10 cellular contexts compared by ENCODE assay signal in genomic region chr9:122821278-122821952, GRCh38. TPM values are rescaled to one million over a fixed set of nuclear protein-coding genes. Genes with fewer than 3 reads are reported as not detected.
DNase-seq lines count a peak whose midpoint lies in the region; ATAC-seq and TF ChIP-seq lines count a peak whose summit lies in the region.
"Had no signal": no experiment of that assay in that cellular context is flagged by ENCODE, and none has a peak within 500 bp of the region (broad histone marks: within the 10 kb centered on the region; RNA-seq: fewer than 3 reads in every experiment).

No MANE protein-coding gene starts in this region.

- H3K4me1 Mint-ChIP-seq in natural killer cell (peaks cover 29 to 34% of the 10 kb centered on the region in 2 donors), type B pancreatic cell (ENCODE audit: unreplicated experiment) (no peaks in the 10 kb centered on the region)
- H3K4me1 Mint-ChIP-seq in natural killer cell treated with Interleukin-12 subunit alpha and Interleukin-12 subunit beta and Interleukin-15 and Interleukin-18, amount 100 ng/mL, for 72 hours (ENCODE audit: low read depth in 2 of 2) = peaks cover 18 to 31% of the 10 kb centered on the region in 2 donors

- ATAC-seq in natural killer cell (peak in 1 of 3 donors; percentile 35), GM19467 (IDR thresholded peaks at IDR 0.05; ENCODE audit: unreplicated experiment) (no peak), GM19328 (IDR thresholded peaks at IDR 0.05; ENCODE audit: unreplicated experiment) (no peak)
- no peak for ATAC-seq in natural killer cell treated with Interleukin-12 subunit alpha and Interleukin-12 subunit beta and Interleukin-15 and Interleukin-18, amount 100 ng/mL, for 72 hours

- TF ChIP-seq CTCF in natural killer cell (IDR thresholded peaks at IDR 0.05) (no peak), choroid plexus epithelial cell (conservative IDR thresholded peaks at IDR 0.05; ENCODE audit: low read depth, low read length) (no peak), type B pancreatic cell (conservative IDR thresholded peaks at IDR 0.05) (no peak)

- intact Hi-C loops in natural killer cell (cut with micrococcal nuclease) = loop anchor here (10.0 kb wide), 1 partner anchor 533 kb away; the partner anchor contains the start of gene CRB2

- H3K27ac Mint-ChIP-seq in natural killer cell (peak overlapping the region; percentile 19 to 38), type B pancreatic cell (no peak overlapping the region)
- H3K27ac Mint-ChIP-seq in natural killer cell treated with Interleukin-12 subunit alpha and Interleukin-12 subunit beta and Interleukin-15 and Interleukin-18, amount 100 ng/mL, for 72 hours = peak overlapping the region in 1 of 2 donors; percentile 14

- no peak overlapping the region for H3K4me3 Mint-ChIP-seq in natural killer cell
- H3K4me3 Mint-ChIP-seq in natural killer cell treated with Interleukin-12 subunit alpha and Interleukin-12 subunit beta and Interleukin-15 and Interleukin-18, amount 100 ng/mL, for 72 hours = no peak overlapping the region
- no peak overlapping the region for H3K4me3 Mint-ChIP-seq in type B pancreatic cell

- H3K36me3 Mint-ChIP-seq in natural killer cell (no peaks in the 10 kb centered on the region), type B pancreatic cell (peaks cover 18% of the 10 kb centered on the region)
- peaks cover 7% of the 10 kb centered on the region for H3K36me3 Mint-ChIP-seq in natural killer cell treated with Interleukin-12 subunit alpha and Interleukin-12 subunit beta and Interleukin-15 and Interleukin-18, amount 100 ng/mL, for 72 hours

- no peaks in the 10 kb centered on the region for H3K9me3 Mint-ChIP-seq in natural killer cell
- no peaks in the 10 kb centered on the region for H3K9me3 Mint-ChIP-seq in natural killer cell treated with Interleukin-12 subunit alpha and Interleukin-12 subunit beta and Interleukin-15 and Interleukin-18, amount 100 ng/mL, for 72 hours
- H3K9me3 Mint-ChIP-seq in type B pancreatic cell = no peaks in the 10 kb centered on the region

- no peak overlapping the region for H3K4me3 ChIP-seq in choroid plexus epithelial cell (ENCODE audit: low read depth, low read length)

- H3K27me3 Mint-ChIP-seq in natural killer cell (ENCODE audit: low read depth in 2 of 2) = no peaks in the 10 kb centered on the region
- no peaks in the 10 kb centered on the region for H3K27me3 Mint-ChIP-seq in natural killer cell treated with Interleukin-12 subunit alpha and Interleukin-12 subunit beta and Interleukin-15 and Interleukin-18, amount 100 ng/mL, for 72 hours
- H3K27me3 Mint-ChIP-seq in type B pancreatic cell = no peaks in the 10 kb centered on the region

- no peak for DNase-seq in natural killer cell
- no peak for DNase-seq in natural killer cell treated with Interleukin-12 subunit alpha and Interleukin-12 subunit beta and Interleukin-15 and Interleukin-18, amount 100 ng/mL, for 72 hours (ENCODE audit: low spot score)
- DNase-seq in choroid plexus epithelial cell (ENCODE audit: low read depth) = peak; percentile 90
- peak; percentile 55 for DNase-seq in medulla oblongata (ENCODE audit: extremely low spot score)
- no peak for DNase-seq in LoVo (ENCODE audit: low spot score)
- DNase-seq in type B pancreatic cell (ENCODE audit: extremely low spot score, unreplicated experiment) = no peak
- DNase-seq: NCI-H526 had no signal

RNA-seq across cellular contexts. Expression of gene PDCL, which starts 7.0 kb away (rescaled TPM):
- total RNA-seq in natural killer cell (10 to 100 TPM; 13.0 to 20.5 (median 17.8) TPM), type B pancreatic cell (ENCODE audit: low replicate concordance) (18.5 and 21.3 TPM in 2 replicates)
- 10 to 100 TPM; 22.2 to 23.2 TPM for total RNA-seq in natural killer cell treated with Interleukin-12 subunit alpha and Interleukin-12 subunit beta and Interleukin-15 and Interleukin-18, amount 100 ng/mL, for 72 hours

RNA-seq across cellular contexts. Expression of gene OR1K1, which starts 21.5 kb away (rescaled TPM):
- total RNA-seq in natural killer cell (not detected), type B pancreatic cell (ENCODE audit: low replicate concordance) (not detected in 2 replicates)
- total RNA-seq in natural killer cell treated with Interleukin-12 subunit alpha and Interleukin-12 subunit beta and Interleukin-15 and Interleukin-18, amount 100 ng/mL, for 72 hours = not detected
- total RNA-seq: fibroblast of lung had no signal

RNA-seq across cellular contexts. Expression of gene OR5C1, which starts 32.7 kb away (rescaled TPM):
- not detected for total RNA-seq in natural killer cell
- total RNA-seq in natural killer cell treated with Interleukin-12 subunit alpha and Interleukin-12 subunit beta and Interleukin-15 and Interleukin-18, amount 100 ng/mL, for 72 hours = not detected
- not detected in 2 replicates for total RNA-seq in type B pancreatic cell (ENCODE audit: low replicate concordance)
- total RNA-seq: fibroblast of lung had no signal

Comparison
In these comparisons a context has a peak if more than half of its experiments do, and no peak if none do; other contexts are left out.
1. DNase-seq: peak in choroid plexus epithelial cell (single experiment) and medulla oblongata (single experiment); none in natural killer cell (single experiment), natural killer cell treated with Interleukin-12 subunit alpha and Interleukin-12 subunit beta and Interleukin-15 and Interleukin-18, amount 100 ng/mL, for 72 hours (single experiment), LoVo (single experiment) and type B pancreatic cell (single experiment).